In the genomic region with DNA sequence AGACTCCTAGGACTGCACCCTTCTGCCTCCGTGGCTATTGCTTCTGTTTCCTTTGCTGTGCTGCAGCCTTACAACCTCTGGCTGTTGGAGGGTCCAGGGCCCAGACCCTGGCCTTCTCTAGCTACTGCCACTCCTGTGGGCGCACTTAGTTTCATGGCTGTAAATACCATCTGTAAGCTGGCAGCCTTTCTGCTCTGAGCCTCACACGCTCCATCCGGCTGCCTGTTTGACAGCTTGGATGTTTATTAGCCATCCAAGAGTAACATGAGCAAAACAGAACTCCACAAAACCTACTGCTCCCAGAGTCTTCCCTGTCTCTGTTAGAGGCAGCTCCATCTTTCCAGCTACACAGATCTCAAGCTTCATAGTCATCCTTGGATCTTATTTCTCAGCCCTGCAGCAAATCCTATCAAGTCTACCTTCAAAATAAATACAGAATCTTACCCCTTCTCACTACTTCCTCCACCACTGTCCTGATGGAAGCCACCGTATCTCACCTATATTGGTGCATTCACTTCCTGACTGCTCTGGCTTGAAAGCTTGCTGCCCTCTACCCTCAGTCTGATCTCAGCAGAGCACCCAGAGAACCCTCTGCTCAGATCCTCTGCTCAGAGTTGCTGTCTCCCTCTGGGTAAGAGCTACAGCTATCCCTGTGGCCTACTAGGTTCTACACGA, we compare ENCODE assay signal across 18 cellular contexts. TPM values are rescaled to one million over a fixed set of nuclear protein-coding genes. Genes with fewer than 3 reads are reported as not detected.
DNase-seq lines count a peak whose midpoint lies in the region; ATAC-seq and TF ChIP-seq lines count a peak whose summit lies in the region.
"Had no signal": no experiment of that assay in that cellular context is flagged by ENCODE, and none has a peak within 500 bp of the region (broad histone marks: within the 10 kb centered on the region; RNA-seq: fewer than 3 reads in every experiment).

No MANE protein-coding gene starts in this region.

- CTCF ChIA-PET in A673 (lab: Charles Lee) (no interaction called here), GM10248 (lab: Yijun Ruan, JAX) (interaction anchor here (1.5 kb wide), 1 partner anchor 30 kb away, joined by 4 read pairs; no protein-coding TSS in a partner anchor)

- intact Hi-C loops in A673 (cut with micrococcal nuclease; ENCODE audit: unreplicated experiment), result no loop called here
- intact Hi-C loops in lower leg skin (cut with DNase I; ENCODE audit: low total_unique reads), result no loop called here

- DNase-seq in A673 (ENCODE audit: low spot score) (no peak), SK-N-MC (ENCODE audit: low read depth, low spot score) (no peak), memory B cell (ENCODE audit: low spot score in 2 of 2) (no peak), GM10248 (ENCODE audit: extremely low spot score) (no peak), SIG-M5 (lab: John Stamatoyannopoulos, UW) (no peak), lower leg skin (ENCODE audit: low spot score in 2 of 2) (no peak), NCI-H1436 treated with DMSO at 0.1 percent for 48 hours (lab: John Stamatoyannopoulos, UW) (no peak)
- DNase-seq: body of pancreas; DMS53; Peyer's patch; stimulated activated CD4-positive, alpha-beta T cell treated with anti-CD3 and anti-CD28 coated beads, Interleukin-12 subunit alpha, Interleukin-12 subunit beta, amount 100 ng/mL, for 4 hours; upper lobe of right lung; WERI-Rb-1 had no signal

- peak; percentile 22 for ATAC-seq in memory B cell (ENCODE audit: low read depth)
- ATAC-seq: body of pancreas, upper lobe of right lung had no signal

- no peak overlapping the region for H3K27ac Mint-ChIP-seq in memory B cell
- H3K27ac Mint-ChIP-seq: dendritic cell treated with granulocyte-macrophage colony-stimulating factor and Interleukin-4, amounts not matched to agents 40 ng/mL and 50 ng/mL, for 4 days; progenitor cell of endocrine pancreas had no signal

- TF ChIP-seq CTCF in 22Rv1 (IDR thresholded peaks at IDR 0.05) (no peak), A673 (conservative IDR thresholded peaks at IDR 0.05; ENCODE audit: low read depth, low read length) (no peak), GM10248 (IDR thresholded peaks at IDR 0.05; ENCODE audit: control extremely low read depth, extremely low read depth, low read depth, missing control alignments) (no peak), lower leg skin (IDR thresholded peaks at IDR 0.05) (no peak)

- TF ChIP-seq POLR2A in lower leg skin (IDR thresholded peaks at IDR 0.05), result no peak

- peak overlapping the region; percentile 32; the same call in 1 of the 2 replicates for H3K27ac ChIP-seq in 22Rv1
- peak overlapping the region; percentile 69 for H3K27ac ChIP-seq in A673 (ENCODE audit: low read depth, low read length, poor library complexity, severe bottlenecking)
- peak overlapping the region; percentile 99 for H3K27ac ChIP-seq in SK-N-MC
- H3K27ac ChIP-seq: BLaER1, body of pancreas, Peyer's patch, upper lobe of right lung, WERI-Rb-1 had no signal

- H3K27me3 ChIP-seq in A673 (replicated peaks; ENCODE audit: insufficient read depth, low read depth, low read length, poor library complexity), result no peaks in the 10 kb centered on the region
- H3K27me3 ChIP-seq: BLaER1, body of pancreas, Peyer's patch, upper lobe of right lung had no signal

- H3K9me3 ChIP-seq in A673 (ENCODE audit: low read depth, low read length, poor library complexity, severe bottlenecking), result no peaks in the 10 kb centered on the region
- H3K9me3 ChIP-seq in SK-N-MC (ENCODE audit: low read depth, low read length), result no peaks in the 10 kb centered on the region
- H3K9me3 ChIP-seq: body of pancreas, Peyer's patch, upper lobe of right lung had no signal

- WGBS in lower leg skin, 2 donors, result 68 to 80% methylated on average over 6 of the region's 6 CpGs

- H3K36me3 ChIP-seq in A673 (ENCODE audit: insufficient read depth, low read length, poor library complexity, severe bottlenecking) (peaks cover 29% of the 10 kb centered on the region), SK-N-MC (ENCODE audit: insufficient read depth, low read length) (peaks cover 44% of the 10 kb centered on the region)

- H3K4me3 ChIP-seq in A673 (ENCODE audit: low read depth, low read length, poor library complexity, severe bottlenecking) (no peak overlapping the region), SK-N-MC (no peak overlapping the region), lower leg skin (ENCODE audit: low read depth, poor library complexity, severe bottlenecking) (no peak overlapping the region)
- H3K4me3 ChIP-seq: BLaER1, body of pancreas, Peyer's patch, upper lobe of right lung had no signal

- H3K27me3 Mint-ChIP-seq in memory B cell, result no peaks in the 10 kb centered on the region
- H3K27me3 Mint-ChIP-seq: dendritic cell treated with granulocyte-macrophage colony-stimulating factor and Interleukin-4, amounts not matched to agents 40 ng/mL and 50 ng/mL, for 4 days; IgD-negative memory B cell; progenitor cell of endocrine pancreas had no signal

- H3K9me3 Mint-ChIP-seq in memory B cell, result no peaks in the 10 kb centered on the region
- H3K9me3 Mint-ChIP-seq: dendritic cell treated with granulocyte-macrophage colony-stimulating factor and Interleukin-4, amounts not matched to agents 40 ng/mL and 50 ng/mL, for 4 days; IgD-negative memory B cell had no signal

- peaks cover 13% of the 10 kb centered on the region for H3K4me1 Mint-ChIP-seq in memory B cell

- H3K4me1 ChIP-seq in A673 (ENCODE audit: insufficient read depth, low read length, poor library complexity, severe bottlenecking), result peaks cover 40% of the 10 kb centered on the region
- H3K4me1 ChIP-seq: BLaER1 had no signal

- BruUV-seq in A673 (replicated peaks; lab: Mats Ljungman, UMichigan), result no TSS peak

- H3K36me3 Mint-ChIP-seq in memory B cell, result peaks cover 23% of the 10 kb centered on the region

- no peak overlapping the region for H3K4me3 Mint-ChIP-seq in memory B cell
- H3K4me3 Mint-ChIP-seq: dendritic cell treated with granulocyte-macrophage colony-stimulating factor and Interleukin-4, amounts not matched to agents 40 ng/mL and 50 ng/mL, for 4 days had no signal

- POLR2A ChIA-PET in A673 (lab: Charles Lee; ENCODE audit: low non-redundant PET) (no interaction called here), GM10248 (lab: Yijun Ruan, JAX) (no interaction called here)

- peak overlapping the region; percentile 37 for H3K9ac ChIP-seq in SK-N-MC (ENCODE audit: insufficient read length)
- H3K9ac ChIP-seq: BLaER1 had no signal

RNA-seq across cellular contexts. Expression of a gene that starts 19.1 kb away (rescaled TPM):
- total RNA-seq in A673 (2021), result 14.1 and 15.0 TPM in 2 replicates
- total RNA-seq in lower leg skin, result 1 to 10 TPM; 2.2 to 6.9 (median 4.8) TPM

RNA-seq across cellular contexts. Expression of a gene that starts 30.3 kb away (rescaled TPM):
- total RNA-seq in A673 (2021) (46.5 and 49.0 TPM in 2 replicates), lower leg skin (10 to 100 TPM in 1 of 4 donors, 1 to 10 TPM in 3; 7.0 to 12.4 (median 9.7) TPM)

Comparison
In these comparisons a context has a peak if more than half of its experiments do, and no peak if none do; other contexts are left out.
1. H3K27ac ChIP-seq: peak in every context shown above with its lines; median percentile 99 in SK-N-MC; 69 in A673; 32 in 22Rv1.